ENCODE assay signal across 1 cellular context in genomic region chr2:11745613-11746375, GRCh38.
A peak's percentile ranks its signal among the peaks of the same experiment; 100 is the strongest.
TF ChIP-seq lines count a peak whose summit lies in the region.

No MANE protein-coding gene starts in this region.

TF ChIP-seq in HepG2, 621 proteins besides CTCF, POLR2A, EP300 and RAD21 (continued from another document):
- no peak for TF ChIP-seq SNAPC4 (CRISPR knock-in tag; IDR thresholded peaks at IDR 0.05)
- no peak for TF ChIP-seq CENPX (CRISPR knock-in tag; IDR thresholded peaks at IDR 0.05)
- TF ChIP-seq ZNF691 (CRISPR knock-in tag; IDR thresholded peaks at IDR 0.05; ENCODE audit: borderline replicate concordance, low read depth), result no peak
- no peak; the same call in 1 of the 2 replicates for TF ChIP-seq ZNF891 (CRISPR knock-in tag; IDR thresholded peaks at IDR 0.05)
- TF ChIP-seq DNMT3B (CRISPR knock-in tag; conservative IDR thresholded peaks at IDR 0.05), result no peak
- TF ChIP-seq ZNF878 (CRISPR knock-in tag; IDR thresholded peaks at IDR 0.05), result 0 out of 2 replicates have a peak, but pooled peaks have one; percentile 21
- no peak; the same call in 1 of the 2 replicates for TF ChIP-seq BORCS8-MEF2B (CRISPR knock-in tag; IDR thresholded peaks at IDR 0.05)
- no peak for TF ChIP-seq SRSF9 (IDR thresholded peaks at IDR 0.05; ENCODE audit: borderline replicate concordance, insufficient read depth, low read depth, low read length, poor library complexity, severe bottlenecking)
- no peak for TF ChIP-seq ZNF747 (CRISPR knock-in tag; IDR thresholded peaks at IDR 0.05; ENCODE audit: borderline replicate concordance)
- TF ChIP-seq ZNF749 (CRISPR knock-in tag; IDR thresholded peaks at IDR 0.05; ENCODE audit: borderline replicate concordance), result no peak
TF ChIP-seq in HepG2: peak in this region for 44.
